In the genomic region with DNA sequence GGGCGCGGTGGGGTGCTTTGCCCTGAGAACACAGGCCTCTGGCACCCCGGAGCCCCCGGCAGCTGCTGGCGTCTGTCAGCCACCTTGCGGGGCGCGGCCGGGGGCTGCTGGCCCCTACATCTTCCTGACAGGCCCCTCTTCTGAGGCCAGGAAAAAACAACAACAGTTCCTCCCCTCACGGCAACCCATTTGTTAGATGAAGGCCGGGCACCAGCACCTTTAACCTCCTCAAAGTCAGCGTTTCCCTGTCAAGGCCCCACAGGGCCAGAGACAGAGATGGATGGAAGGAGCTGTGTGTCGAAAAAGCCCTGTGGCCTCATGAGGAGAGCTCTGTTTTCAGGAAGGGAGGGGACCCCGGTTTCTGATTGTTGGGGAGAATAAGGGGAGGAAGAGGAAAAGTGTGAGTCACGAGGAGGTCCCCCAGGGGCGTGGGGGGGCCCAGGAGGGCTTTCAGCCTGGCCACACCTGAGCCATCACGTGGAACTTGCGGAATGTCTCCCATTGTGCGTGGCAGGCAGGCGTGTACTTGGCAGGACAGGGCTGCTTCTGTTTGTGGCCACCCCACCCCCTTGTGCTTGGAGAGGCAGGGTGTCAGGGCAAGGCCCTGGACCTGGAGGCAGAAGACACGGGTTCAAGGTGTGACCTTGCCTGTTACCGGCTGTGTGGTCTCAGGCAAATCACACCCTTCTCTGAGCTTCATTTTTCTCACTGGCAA, we compare ENCODE assay signal across 18 cellular contexts. TPM values are rescaled to one million over a fixed set of nuclear protein-coding genes. Genes with fewer than 3 reads are reported as not detected.
A peak's percentile ranks its signal among the peaks of the same experiment; 100 is the strongest.
DNase-seq lines count a peak whose midpoint lies in the region; ATAC-seq, FAIRE-seq and TF ChIP-seq lines count a peak whose summit lies in the region.
"Had no signal": no experiment of that assay in that cellular context is flagged by ENCODE, and none has a peak within 500 bp of the region (broad histone marks: within the 10 kb centered on the region; RNA-seq: fewer than 3 reads in every experiment).

No MANE protein-coding gene starts in this region.

- H3K56ac ChIP-seq in H1 (replicated peaks; ENCODE audit: insufficient read length, low read depth, low read length), result no peak overlapping the region

- no peak for DNase-seq in GM23338 (ENCODE audit: low spot score)
- DNase-seq in H1 (ENCODE audit: low read depth in 1 of 2, low spot score in 2 of 2), result peak in 1 of 2 experiments; percentile 61
- peak; percentile 54 for DNase-seq in keratinocyte (ENCODE audit: low read depth, low spot score)
- no peak for DNase-seq in sigmoid colon
- no peak for DNase-seq in iPS-NIHi7 (ENCODE audit: extremely low spot score)
- DNase-seq in OCI-M1 (lab: John Stamatoyannopoulos, UW), result no peak
- DNase-seq in activated CD4-positive, CD25-positive, alpha-beta regulatory T cell treated with anti-CD3 and anti-CD28 coated beads, Interleukin-2, amount 50 U/mL, for 72 hours, result no peak
- DNase-seq: activated gamma-delta T cell treated with Interleukin-2 at 50 U/mL for 16 hours; Calu3; KG1; naive thymus-derived CD4-positive, alpha-beta T cell; NCI-H1417; NCI-H345; right lobe of liver had no signal

- H3K4me2 ChIP-seq in GM23338 (no peak overlapping the region), H1 (ENCODE audit: insufficient read depth in 1 of 2, low read depth in 2 of 2, low read length in 2 of 2) (no peak overlapping the region; a peak in 1 of 4 replicates), keratinocyte (ENCODE audit: control insufficient read depth, extremely low read depth, insufficient read depth, low read depth, low read length) (peak overlapping the region; percentile 27)

- FAIRE-seq in H1 (lab: Jason Lieb, UNC) (no peak), keratinocyte (lab: Jason Lieb, UNC) (no peak)

- no peak overlapping the region for H3K4me3 Mint-ChIP-seq in GM23338
- H3K4me3 Mint-ChIP-seq: naive thymus-derived CD4-positive, alpha-beta T cell; stimulated activated effector memory CD8-positive, alpha-beta T cell treated with anti-CD3 and anti-CD28 coated beads, Interleukin-12 subunit alpha, Interleukin-12 subunit beta, amount 100 ng/mL, for 72 hours had no signal

- 0 out of 2 replicates have a peak, but pooled peaks cover 3% of the 10 kb centered on the region for H3F3A ChIP-seq in GM23338 (replicated peaks; ENCODE audit: low read depth)

- intact Hi-C loops in sigmoid colon (cut with DNase I), result no loop called here

- H3K18ac ChIP-seq in H1 (ENCODE audit: extremely low read depth, low read length), result no peak overlapping the region; the same call in 1 of the 2 replicates

- no peaks in the 10 kb centered on the region for H3K79me1 ChIP-seq in H1 (ENCODE audit: low read depth, low read length)

- peak overlapping the region; percentile 95; the same call in 1 of the 2 replicates for H2BK20ac ChIP-seq in H1 (ENCODE audit: low read length)

- H2AFZ ChIP-seq in GM23338 (peak overlapping the region; percentile 92), H1 (ENCODE audit: low read length) (peak overlapping the region; percentile 40; the same call in 1 of the 2 replicates), keratinocyte (ENCODE audit: control insufficient read depth, low read length) (peak overlapping the region; percentile 81)

- H3K23ac ChIP-seq in H1 (ENCODE audit: insufficient read length), result no peak overlapping the region

- TF ChIP-seq RAD21 in H1 (IDR thresholded peaks at IDR 0.05 in 1 of 2, conservative IDR thresholded peaks at IDR 0.05 in 1 of 2; ENCODE audit: low read depth in 2 of 2, low read length in 2 of 2), result no peak

- no peak for TF ChIP-seq EP300 in H1 (IDR thresholded peaks at IDR 0.05; ENCODE audit: borderline replicate concordance in 1 of 2, low read depth in 2 of 2, low read length in 2 of 2)
- no peak for TF ChIP-seq EP300 in sigmoid colon (IDR thresholded peaks at IDR 0.05)

- peak overlapping the region; percentile 46; the same call in 1 of the 2 replicates for H2BK15ac ChIP-seq in H1 (ENCODE audit: low read length)

- no peaks in the 10 kb centered on the region for H3K9me2 ChIP-seq in GM23338 (ENCODE audit: insufficient read depth)

- no peaks in the 10 kb centered on the region for H3K9me1 ChIP-seq in keratinocyte (ENCODE audit: control insufficient read depth, extremely low read depth, insufficient read depth, low read length)

- H2BK12ac ChIP-seq in H1 (ENCODE audit: low read depth, low read length), result peak overlapping the region; percentile 29; the same call in 1 of the 2 replicates

- TF ChIP-seq POLR2A in H1 (IDR thresholded peaks at IDR 0.05; ENCODE audit: control extremely low read depth in 1 of 2, low read depth in 2 of 2, low read length in 2 of 2) (no peak), sigmoid colon (IDR thresholded peaks at IDR 0.05) (no peak)

- peak overlapping the region; percentile 38; the same call in 1 of the 2 replicates for H4K8ac ChIP-seq in H1 (ENCODE audit: extremely low read depth, insufficient read depth, low read length)

- H2AK5ac ChIP-seq in H1 (ENCODE audit: low read depth, low read length), result 0 out of 2 replicates have a peak overlapping the region, but pooled peaks have one; percentile 53

- H3K79me2 ChIP-seq in GM23338 (replicated peaks; ENCODE audit: insufficient read depth), result no peaks in the 10 kb centered on the region
- H3K79me2 ChIP-seq in H1 (ENCODE audit: control insufficient read depth in 1 of 2, insufficient read depth in 2 of 2, low read length in 2 of 2), result no peaks in the 10 kb centered on the region
- H3K79me2 ChIP-seq in keratinocyte (ENCODE audit: control insufficient read depth, insufficient read depth, low read length), result no peaks in the 10 kb centered on the region

- no peaks in the 10 kb centered on the region for H3K9me3 Mint-ChIP-seq in GM23338
- H3K9me3 Mint-ChIP-seq: stimulated activated effector memory CD8-positive, alpha-beta T cell treated with anti-CD3 and anti-CD28 coated beads, Interleukin-12 subunit alpha, Interleukin-12 subunit beta, amount 100 ng/mL, for 72 hours had no signal

- peak overlapping the region; percentile 79 for H4K91ac ChIP-seq in H1 (replicated peaks; ENCODE audit: insufficient read length, low read length)

- peak overlapping the region; percentile 72 for H2BK120ac ChIP-seq in H1 (replicated peaks; ENCODE audit: low read depth, low read length)

- H3K27me3 ChIP-seq in GM23338 (ENCODE audit: insufficient read depth), result no peaks in the 10 kb centered on the region
- no peaks in the 10 kb centered on the region for H3K27me3 ChIP-seq in H1 (replicated peaks in 1 of 4; ENCODE audit: control insufficient read depth in 3 of 4, extremely low read depth in 1 of 4, insufficient read depth in 3 of 4, low read length in 3 of 4)
- no peaks in the 10 kb centered on the region for H3K27me3 ChIP-seq in keratinocyte (ENCODE audit: control insufficient read depth, extremely low read depth, insufficient read depth, low read length)
- H3K27me3 ChIP-seq in sigmoid colon, result peaks cover 0 to 4% (median 0%) of the 10 kb centered on the region in 3 donors
- H3K27me3 ChIP-seq: right lobe of liver had no signal

- POLR2A ChIA-PET in H1 (lab: Charles Lee; ENCODE audit: partially characterized antibody), result interaction anchor here (0.6 to 1.7 kb wide), 6 partner anchors 9 to 113 kb away, joined by 3 to 6 read pairs (median 4); a partner anchor contains a TSS

- no peak overlapping the region for H3K4me3 ChIP-seq in GM23338
- H3K4me3 ChIP-seq in H1 (ENCODE audit: extremely low read depth in 1 of 4, insufficient read depth in 2 of 4, low read depth in 3 of 4, low read length in 4 of 4), result no peak overlapping the region
- no peak overlapping the region for H3K4me3 ChIP-seq in keratinocyte (ENCODE audit: control insufficient read depth in 2 of 3, extremely low read depth in 1 of 3, insufficient read depth in 2 of 3, low read depth in 1 of 3, low read length in 3 of 3)
- no peak overlapping the region for H3K4me3 ChIP-seq in sigmoid colon
- H3K4me3 ChIP-seq: right lobe of liver had no signal

- peak overlapping the region; percentile 5 for H4K5ac ChIP-seq in H1 (ENCODE audit: insufficient read length, low read depth, low read length)

- H3K27ac ChIP-seq in GM23338 (ENCODE audit: low read depth) (no peak overlapping the region), H1 (ENCODE audit: low read depth, low read length) (no peak overlapping the region), keratinocyte (ENCODE audit: control insufficient read depth, insufficient read depth, low read length) (peak overlapping the region; percentile 40), sigmoid colon (peak overlapping the region in 3 of 4 donors; percentile 25 to 62 (median 54))
- H3K27ac ChIP-seq: right lobe of liver had no signal

- no peaks in the 10 kb centered on the region for H3K36me3 Mint-ChIP-seq in GM23338 (ENCODE audit: low read depth)
- H3K36me3 Mint-ChIP-seq: naive thymus-derived CD4-positive, alpha-beta T cell; stimulated activated effector memory CD8-positive, alpha-beta T cell treated with anti-CD3 and anti-CD28 coated beads, Interleukin-12 subunit alpha, Interleukin-12 subunit beta, amount 100 ng/mL, for 72 hours had no signal

- H3K9ac ChIP-seq in H1 (replicated peaks in 1 of 4; ENCODE audit: extremely low read depth in 1 of 4, low read depth in 3 of 4, low read length in 3 of 4) (no peak overlapping the region), keratinocyte (ENCODE audit: control insufficient read depth, extremely low read depth, insufficient read depth, low read length) (peak overlapping the region; percentile 2)

- 75% methylated on average over 20 of the region's 22 CpGs; no CpG with 5 or more reads in 1 of the 2 experiments for WGBS in H1 (ENCODE audit: extremely low coverage in 1 of 2, insufficient coverage in 1 of 2, insufficient read length in 1 of 2, insufficient replicate concordance in 2 of 2, low coverage in 1 of 2, low lambda C conversion rate in 2 of 2, missing lambda C conversion rate in 1 of 2), 2 experiments
- 72 to 77% methylated on average over 22 of the region's 22 CpGs for WGBS in sigmoid colon, 2 donors

- peak overlapping the region; percentile 28 for H3K4ac ChIP-seq in H1 (replicated peaks; ENCODE audit: insufficient read length, low read depth, low read length)

- H3K4me1 ChIP-seq in GM23338 (ENCODE audit: insufficient read depth) (peaks cover 33% of the 10 kb centered on the region), H1 (replicated peaks in 1 of 4; ENCODE audit: control insufficient read depth in 3 of 4, insufficient read depth in 4 of 4, low read length in 3 of 4) (peaks cover 3 to 24% (median 16%) of the 10 kb centered on the region in 4 experiments), keratinocyte (ENCODE audit: control insufficient read depth, extremely low read depth, insufficient read depth, low read length) (peaks cover 30% of the 10 kb centered on the region), sigmoid colon (peaks cover 0 to 13% (median 3%) of the 10 kb centered on the region in 4 donors)

- H3K14ac ChIP-seq in H1 (ENCODE audit: insufficient read length), result no peak overlapping the region

- peaks cover 36% of the 10 kb centered on the region for H3K4me1 Mint-ChIP-seq in GM23338

- TF ChIP-seq CTCF in GM23338 (conservative IDR thresholded peaks at IDR 0.05; ENCODE audit: low read depth in 2 of 2), result no peak
- TF ChIP-seq CTCF in H1 (IDR thresholded peaks at IDR 0.05; ENCODE audit: control extremely low read depth in 1 of 3, insufficient read depth in 1 of 3, low read depth in 1 of 3, low read length in 3 of 3), result no peak
- TF ChIP-seq CTCF in keratinocyte (optimal IDR thresholded peaks at IDR 0.05 in 1 of 3, IDR thresholded peaks at IDR 0.05 in 1 of 3, conservative IDR thresholded peaks at IDR 0.05 in 1 of 3; ENCODE audit: extremely low read depth in 1 of 3, insufficient read depth in 2 of 3, low read length in 3 of 3), result no peak
- TF ChIP-seq CTCF in sigmoid colon (IDR thresholded peaks at IDR 0.05), result no peak

- H3K27ac Mint-ChIP-seq in GM23338, result no peak overlapping the region; the same call in 1 of the 2 replicates
- H3K27ac Mint-ChIP-seq: stimulated activated effector memory CD8-positive, alpha-beta T cell treated with anti-CD3 and anti-CD28 coated beads, Interleukin-12 subunit alpha, Interleukin-12 subunit beta, amount 100 ng/mL, for 72 hours had no signal

- peak overlapping the region; percentile 52; the same call in 1 of the 2 replicates for H2BK5ac ChIP-seq in H1 (ENCODE audit: low read depth, low read length)

- no peaks in the 10 kb centered on the region for H4K20me1 ChIP-seq in GM23338 (replicated peaks; ENCODE audit: insufficient read depth)
- H4K20me1 ChIP-seq in H1 (replicated peaks in 1 of 2; ENCODE audit: control insufficient read depth in 1 of 2, insufficient read depth in 2 of 2, low read length in 2 of 2), result no peaks in the 10 kb centered on the region
- H4K20me1 ChIP-seq in keratinocyte (ENCODE audit: control insufficient read depth, extremely low read depth, insufficient read depth, low read length), result no peaks in the 10 kb centered on the region

- H3K23me2 ChIP-seq in H1 (ENCODE audit: low read depth, low read length), result no peaks in the 10 kb centered on the region

- H3K9me3 ChIP-seq in H1 (ENCODE audit: insufficient read depth in 2 of 2, low read depth in 1 of 2, low read length in 1 of 2) (no peaks in the 10 kb centered on the region), keratinocyte (ENCODE audit: control insufficient read depth, low read depth, low read length) (no peaks in the 10 kb centered on the region), sigmoid colon (no peaks in the 10 kb centered on the region)
- H3K9me3 ChIP-seq: right lobe of liver had no signal

- dilution Hi-C loops in keratinocyte (cut with MboI; ENCODE audit: extremely low pct_ligation_motif_present, low sequenced_read_pairs), result no loop called here

- CTCF ChIA-PET in H1 (lab: Charles Lee; ENCODE audit: partially characterized antibody), result interaction anchor here (0.6 to 2.5 kb wide), 11 partner anchors 9 to 794 kb away, joined by 3 to 9 read pairs (median 4); no protein-coding TSS in a partner anchor

- H3K36me3 ChIP-seq in GM23338 (ENCODE audit: insufficient read depth), result no peaks in the 10 kb centered on the region
- no peaks in the 10 kb centered on the region for H3K36me3 ChIP-seq in H1 (ENCODE audit: control insufficient read depth in 2 of 4, insufficient read depth in 4 of 4, low read length in 3 of 4)
- H3K36me3 ChIP-seq in keratinocyte (ENCODE audit: control insufficient read depth in 2 of 2, extremely low read depth in 1 of 2, insufficient read depth in 2 of 2, low read length in 2 of 2), result no peaks in the 10 kb centered on the region
- H3K36me3 ChIP-seq in sigmoid colon, result no peaks in the 10 kb centered on the region
- H3K36me3 ChIP-seq: right lobe of liver had no signal

- peaks cover 11% of the 10 kb centered on the region for H3K27me3 Mint-ChIP-seq in GM23338 (ENCODE audit: insufficient read depth, low read depth, poor library complexity)
- H3K27me3 Mint-ChIP-seq: naive thymus-derived CD4-positive, alpha-beta T cell had no signal

- peak; percentile 16 for ATAC-seq in GM23338
- ATAC-seq in HG03342 (IDR thresholded peaks at IDR 0.05; ENCODE audit: unreplicated experiment), result no peak
- ATAC-seq: HCT116; left lobe of liver; naive thymus-derived CD4-positive, alpha-beta T cell; stimulated activated effector memory CD8-positive, alpha-beta T cell treated with anti-CD3 and anti-CD28 coated beads, Interleukin-12 subunit alpha, Interleukin-12 subunit beta, amount 100 ng/mL, for 72 hours had no signal

RNA-seq across cellular contexts. Expression of a gene that starts 3.8 kb away (rescaled TPM):
- total RNA-seq in GM23338 (2014; rRNA removed; shearing (Covaris generic)), result not detected in 2 replicates
- not detected in 2 replicates for polyA plus RNA-seq in GM23338 (2016; fragmentation: Nextera tagmentation; extraction: Ambion mirVana)
- total RNA-seq in H1 (2021; fragmentation: NEBNext Ultra II Directional; extraction: Animal tissue kit (Norgen Biotek cat#: 25700)), result not detected in 2 replicates
- 0.03 TPM in 1 of 2 replicates, not detected in the other for polyA plus RNA-seq in H1 (2011; rRNA removed)
- not detected for polyA plus RNA-seq in H1 (2011; cell fraction: cytosol; rRNA removed)
- polyA plus RNA-seq in H1 (2011; cell fraction: nucleus; rRNA removed), result 0.07 TPM
- 0.11 to 0.12 TPM in 2 of 4 replicates, not detected in the others for polyA plus RNA-seq in H1 (2012, experiment 1 of 2)
- polyA plus RNA-seq in H1 (2012, experiment 2 of 2), result not detected
- 0.04 TPM for polyA plus RNA-seq in H1 (2013, experiment 1 of 2)
- polyA plus RNA-seq in H1 (2013, experiment 2 of 2), result 0.11 TPM
- not detected in 2 replicates for polyA minus RNA-seq in H1 (2011; rRNA and poly(A)+ RNA removed)
- not detected for polyA minus RNA-seq in H1 (2011; cell fraction: cytosol; rRNA and poly(A)+ RNA removed)
- 0.20 TPM for polyA minus RNA-seq in H1 (2011; cell fraction: nucleus; rRNA and poly(A)+ RNA removed)
- polyA plus RNA-seq in keratinocyte, result 0.05 to 0.10 TPM (median 0.08 TPM) in 3 replicates
- 0.31 TPM for polyA plus RNA-seq in keratinocyte (2011; ENCODE audit: low read depth)
- 0.02 and 0.04 TPM in 2 replicates for polyA plus RNA-seq in keratinocyte (2011; cell fraction: cytosol; rRNA removed)
- 0.04 and 0.09 TPM in 2 replicates for polyA plus RNA-seq in keratinocyte (2011; cell fraction: nucleus; rRNA removed)
- 0.11 and 0.28 TPM in 2 replicates for polyA plus RNA-seq in keratinocyte (2012; ENCODE audit: low replicate concordance)
- polyA minus RNA-seq in keratinocyte, result not detected in 3 replicates
- not detected for polyA minus RNA-seq in keratinocyte (2011; cell fraction: cytosol; rRNA and poly(A)+ RNA removed)
- polyA minus RNA-seq in keratinocyte (2011; cell fraction: nucleus; rRNA and poly(A)+ RNA removed), result not detected in 2 replicates
- 1 to 10 TPM; 2.5 to 5.3 (median 2.9) TPM for total RNA-seq in sigmoid colon
- 1 to 10 TPM in 1 of 3 donors, under 1 TPM in 2; 0.23 to 3.4 (median 0.60) TPM for polyA plus RNA-seq in sigmoid colon
- total RNA-seq: Calu3, left lobe of liver had no signal

Comparison
In these comparisons a context has a peak if more than half of its experiments do, and no peak if none do; other contexts are left out.
1. H2AFZ ChIP-seq: peak in every context shown above with its lines; median percentile 92 in GM23338; 81 in keratinocyte; 40 in H1.
2. H3K27ac ChIP-seq: peak in keratinocyte (single experiment) and sigmoid colon (3 of 4); none in GM23338 (single experiment) and H1 (single experiment).